ENCODE assay signal across 8 cellular contexts in genomic region chr4:825969-826330, GRCh38. TPM values are rescaled to one million over a fixed set of nuclear protein-coding genes. Genes with fewer than 3 reads are reported as not detected.
DNase-seq lines count a peak whose midpoint lies in the region; ATAC-seq, FAIRE-seq and TF ChIP-seq lines count a peak whose summit lies in the region.

CPLX1 (minus strand) TSS chr4:826129; CDS start chr4:824522, 1,607 bp downstream.

- H3K36me3 Mint-ChIP-seq in activated T-cell treated with anti-CD3 and anti-CD28 coated beads, Interleukin-2, amount 50 U/mL, for 4 hours (ENCODE audit: insufficient read depth) = no peaks in the 10 kb centered on the region
- H3K36me3 Mint-ChIP-seq in activated T-cell treated with anti-CD3 and anti-CD28 coated beads, Interleukin-2, amount 50 U/mL, for 24 hours (ENCODE audit: low read depth) = no peaks in the 10 kb centered on the region

- H3K9me3 ChIP-seq in OCI-LY7 (ENCODE audit: low read length) (no peaks in the 10 kb centered on the region), smooth muscle cell (replicated peaks; ENCODE audit: low read depth) (no peaks in the 10 kb centered on the region)

- peaks cover 3% of the 10 kb centered on the region for H3K4me1 Mint-ChIP-seq in activated T-cell treated with anti-CD3 and anti-CD28 coated beads, Interleukin-2, amount 50 U/mL, for 4 hours (ENCODE audit: low read depth)
- H3K4me1 Mint-ChIP-seq in activated T-cell treated with anti-CD3 and anti-CD28 coated beads, Interleukin-2, amount 50 U/mL, for 24 hours (ENCODE audit: low read depth) = no peaks in the 10 kb centered on the region

- peaks cover 58% of the 10 kb centered on the region for H3K27me3 Mint-ChIP-seq in activated T-cell treated with anti-CD3 and anti-CD28 coated beads, Interleukin-2, amount 50 U/mL, for 4 hours (ENCODE audit: low read depth)
- H3K27me3 Mint-ChIP-seq in activated T-cell treated with anti-CD3 and anti-CD28 coated beads, Interleukin-2, amount 50 U/mL, for 24 hours = peaks cover 72% of the 10 kb centered on the region

- peaks cover 85% of the 10 kb centered on the region for H3K27me3 ChIP-seq in smooth muscle cell (ENCODE audit: low read depth)

- no TSS peak for BruUV-seq in OCI-LY7 (replicated peaks; lab: Mats Ljungman, UMichigan)

- no peak within 1 kb of the TSS for H3K27ac Mint-ChIP-seq in activated T-cell treated with anti-CD3 and anti-CD28 coated beads, Interleukin-2, amount 50 U/mL, for 24 hours

- H2AFZ ChIP-seq in OCI-LY7 (ENCODE audit: low read length) (no peak within 1 kb of the TSS), smooth muscle cell (ENCODE audit: low read depth) (no peak within 1 kb of the TSS)

- peak within 1 kb of the TSS; percentile 21 for H3K4me3 Mint-ChIP-seq in activated T-cell treated with anti-CD3 and anti-CD28 coated beads, Interleukin-2, amount 50 U/mL, for 4 hours
- no peak within 1 kb of the TSS for H3K4me3 Mint-ChIP-seq in activated T-cell treated with anti-CD3 and anti-CD28 coated beads, Interleukin-2, amount 50 U/mL, for 24 hours

- DNase-seq in activated T-cell treated with anti-CD3 and anti-CD28 coated beads, Interleukin-2, amount 50 U/mL, for 4 hours = no peak
- DNase-seq in activated T-cell treated with anti-CD3 and anti-CD28 coated beads, Interleukin-2, amount 50 U/mL, for 24 hours = no peak
- DNase-seq in OCI-LY7 (ENCODE audit: low spot score) (peak; percentile 38), frontal cortex (ENCODE audit: low spot score in 2 of 2) (peak; percentile 78 to 88), smooth muscle cell (lab: John Stamatoyannopoulos, UW; ENCODE audit: unreplicated experiment) (no peak)

- H3F3A ChIP-seq in smooth muscle cell (ENCODE audit: low read depth) = no peaks in the 10 kb centered on the region

- ATAC-seq in activated T-cell treated with anti-CD3 and anti-CD28 coated beads, Interleukin-2, amount 50 U/mL, for 4 hours = peak; percentile 26 to 31
- ATAC-seq in HG03139 (IDR thresholded peaks at IDR 0.05; ENCODE audit: unreplicated experiment) = no peak
- ATAC-seq in HG03354 (IDR thresholded peaks at IDR 0.05; ENCODE audit: poor library complexity, severe bottlenecking, unreplicated experiment) = no peak
- no peak for ATAC-seq in HG03521 (IDR thresholded peaks at IDR 0.05; ENCODE audit: unreplicated experiment)

- FAIRE-seq in frontal cortex (lab: Jason Lieb, UNC) = no peak

- no peaks in the 10 kb centered on the region for H3K9me3 Mint-ChIP-seq in activated T-cell treated with anti-CD3 and anti-CD28 coated beads, Interleukin-2, amount 50 U/mL, for 4 hours
- no peaks in the 10 kb centered on the region for H3K9me3 Mint-ChIP-seq in activated T-cell treated with anti-CD3 and anti-CD28 coated beads, Interleukin-2, amount 50 U/mL, for 24 hours

- 0% methylated on average over 1 of the region's 61 CpGs for WGBS in smooth muscle cell (ENCODE audit: low lambda C conversion rate)

- H3K36me3 ChIP-seq in OCI-LY7 (ENCODE audit: insufficient read depth, low read length) (no peaks in the 10 kb centered on the region), smooth muscle cell (ENCODE audit: low read depth) (no peaks in the 10 kb centered on the region)

- H3K9me2 ChIP-seq in OCI-LY7 (ENCODE audit: insufficient read depth, low read length) = no peaks in the 10 kb centered on the region

- H3K79me2 ChIP-seq in OCI-LY7 (ENCODE audit: insufficient read depth, low read depth, low read length) = no peaks in the 10 kb centered on the region
- no peaks in the 10 kb centered on the region for H3K79me2 ChIP-seq in smooth muscle cell (ENCODE audit: low read depth)

- H3K4me3 ChIP-seq in OCI-LY7 (ENCODE audit: low read depth, low read length, poor library complexity, severe bottlenecking) (peak within 1 kb of the TSS; percentile 60), smooth muscle cell (peak within 1 kb of the TSS; percentile 40)

- intact Hi-C loops in OCI-LY7 (cut with micrococcal nuclease; ENCODE audit: unreplicated experiment) = no loop called here

- H3K9ac ChIP-seq in smooth muscle cell (ENCODE audit: low read depth) = no peak within 1 kb of the TSS

- H3K4me2 ChIP-seq in OCI-LY7 (ENCODE audit: low read length) (peak within 1 kb of the TSS; percentile 52; the same call in 1 of the 2 replicates), smooth muscle cell (peak within 1 kb of the TSS; percentile 88)

- H3K27ac ChIP-seq in OCI-LY7 (ENCODE audit: low read depth, low read length, poor library complexity, severe bottlenecking) (no peak within 1 kb of the TSS), smooth muscle cell (ENCODE audit: low read depth) (no peak within 1 kb of the TSS)

- H4K20me1 ChIP-seq in OCI-LY7 (ENCODE audit: insufficient read depth, low read length) (no peaks in the 10 kb centered on the region), smooth muscle cell (ENCODE audit: low read depth) (no peaks in the 10 kb centered on the region)

- H3K4me1 ChIP-seq in OCI-LY7 (ENCODE audit: insufficient read depth, low read length, poor library complexity, severe bottlenecking) (no peaks in the 10 kb centered on the region), smooth muscle cell (ENCODE audit: low read depth) (no peaks in the 10 kb centered on the region)

- TF ChIP-seq CTCF in OCI-LY7 (conservative IDR thresholded peaks at IDR 0.05; ENCODE audit: low read length) (no peak), smooth muscle cell (IDR thresholded peaks at IDR 0.05; ENCODE audit: borderline replicate concordance, insufficient read depth, poor library complexity, severe bottlenecking) (no peak)

- POLR2A ChIA-PET in OCI-LY7 (lab: Charles Lee) = no interaction called here

- CTCF ChIA-PET in OCI-LY7 (lab: Charles Lee; ENCODE audit: unreplicated experiment) = no interaction called here

RNA-seq across cellular contexts. Expression of gene CPLX1, which starts in this region (rescaled TPM):
- 1 to 10 TPM in 1 of 3 donors, under 1 TPM in 2; 0.50 to 1.0 (median 0.58) TPM for total RNA-seq in activated T-cell treated with anti-CD3 and anti-CD28 coated beads, Interleukin-2, amount 50 U/mL, for 4 hours
- total RNA-seq in OCI-LY7 (2014; rRNA removed; shearing (Covaris generic)) = 0.25 and 0.57 TPM in 2 replicates
- 0.21 and 0.28 TPM in 2 replicates for total RNA-seq in OCI-LY7 (2022)
- 1.2 TPM for total RNA-seq in frontal cortex
- total RNA-seq in smooth muscle cell = 0.58 TPM in 1 of 2 replicates, not detected in the other
- not detected in 2 replicates for polyA plus RNA-seq in smooth muscle cell

Comparison
In these comparisons a context has a peak if more than half of its experiments do, and no peak if none do; other contexts are left out.
1. Peak in DNase-seq, H3K4me3 ChIP-seq and H3K4me2 ChIP-seq in OCI-LY7; RNA of the gene not detected or under 1 TPM.
2. ATAC-seq: peak in activated T-cell treated with anti-CD3 and anti-CD28 coated beads, Interleukin-2, amount 50 U/mL, for 4 hours (2 of 2); none in HG03139 (single experiment), HG03354 (single experiment) and HG03521 (single experiment).
3. DNase-seq: peak in frontal cortex (2 of 2); none in activated T-cell treated with anti-CD3 and anti-CD28 coated beads, Interleukin-2, amount 50 U/mL, for 4 hours (single experiment), activated T-cell treated with anti-CD3 and anti-CD28 coated beads, Interleukin-2, amount 50 U/mL, for 24 hours (single experiment) and smooth muscle cell (single experiment).